Comparison of ENCODE assay signal across 8 cellular contexts in genomic region chr16:25012525-25012991, GRCh38. TPM values are rescaled to one million over a fixed set of nuclear protein-coding genes. Genes with fewer than 3 reads are reported as not detected.
DNase-seq lines count a peak whose midpoint lies in the region; ATAC-seq and TF ChIP-seq lines count a peak whose summit lies in the region.

No MANE protein-coding gene starts in this region.

- TF ChIP-seq CTCF in fibroblast of the aortic adventitia (IDR thresholded peaks at IDR 0.05; ENCODE audit: insufficient read depth, low read length), result no peak

- H3K36me3 Mint-ChIP-seq in T-helper 2 cell treated with Interferon-gamma antibody and Interleukin-4, amounts not matched to agents 5 μg/mL and 100 μg/mL, for 36 hours (ENCODE audit: low read depth), result peaks cover 35% of the 10 kb centered on the region
- peaks cover 56% of the 10 kb centered on the region for H3K36me3 Mint-ChIP-seq in stimulated activated naive CD8-positive, alpha-beta T cell treated with anti-CD3 and anti-CD28 coated beads, Interleukin-15, Interleukin-2, amounts not matched to agents 100 ng/mL and 50 ng/mL, for 24 hours (ENCODE audit: low read depth)

- ATAC-seq in GM19463 (IDR thresholded peaks at IDR 0.05; ENCODE audit: unreplicated experiment), result no peak

- H3K9me3 Mint-ChIP-seq in T-helper 2 cell treated with Interferon-gamma antibody and Interleukin-4, amounts not matched to agents 5 μg/mL and 100 μg/mL, for 36 hours, result no peaks in the 10 kb centered on the region
- H3K9me3 Mint-ChIP-seq in stimulated activated naive CD8-positive, alpha-beta T cell treated with anti-CD3 and anti-CD28 coated beads, Interleukin-15, Interleukin-2, amounts not matched to agents 100 ng/mL and 50 ng/mL, for 24 hours, result no peaks in the 10 kb centered on the region

- H3K4me1 Mint-ChIP-seq in T-helper 2 cell treated with Interferon-gamma antibody and Interleukin-4, amounts not matched to agents 5 μg/mL and 100 μg/mL, for 36 hours (ENCODE audit: low read depth), result peaks cover 62% of the 10 kb centered on the region
- H3K4me1 Mint-ChIP-seq in stimulated activated naive CD8-positive, alpha-beta T cell treated with anti-CD3 and anti-CD28 coated beads, Interleukin-15, Interleukin-2, amounts not matched to agents 100 ng/mL and 50 ng/mL, for 24 hours (ENCODE audit: low read depth), result peaks cover 87% of the 10 kb centered on the region

- peak overlapping the region; percentile 93 for H3K4me3 Mint-ChIP-seq in T-helper 2 cell treated with Interferon-gamma antibody and Interleukin-4, amounts not matched to agents 5 μg/mL and 100 μg/mL, for 36 hours
- H3K4me3 Mint-ChIP-seq in stimulated activated naive CD8-positive, alpha-beta T cell treated with anti-CD3 and anti-CD28 coated beads, Interleukin-15, Interleukin-2, amounts not matched to agents 100 ng/mL and 50 ng/mL, for 24 hours, result peak overlapping the region; percentile 98

- no peaks in the 10 kb centered on the region for H3K27me3 Mint-ChIP-seq in T-helper 2 cell treated with Interferon-gamma antibody and Interleukin-4, amounts not matched to agents 5 μg/mL and 100 μg/mL, for 36 hours (ENCODE audit: low read depth)
- no peaks in the 10 kb centered on the region for H3K27me3 Mint-ChIP-seq in stimulated activated naive CD8-positive, alpha-beta T cell treated with anti-CD3 and anti-CD28 coated beads, Interleukin-15, Interleukin-2, amounts not matched to agents 100 ng/mL and 50 ng/mL, for 24 hours

- no peak overlapping the region for H3K27ac Mint-ChIP-seq in T-helper 2 cell treated with Interferon-gamma antibody and Interleukin-4, amounts not matched to agents 5 μg/mL and 100 μg/mL, for 36 hours
- H3K27ac Mint-ChIP-seq in stimulated activated naive CD8-positive, alpha-beta T cell treated with anti-CD3 and anti-CD28 coated beads, Interleukin-15, Interleukin-2, amounts not matched to agents 100 ng/mL and 50 ng/mL, for 24 hours, result peak overlapping the region; percentile 88

- no peak for DNase-seq in T-helper 2 cell treated with Interferon-gamma antibody and Interleukin-4, amounts not matched to agents 5 μg/mL and 100 μg/mL, for 36 hours (ENCODE audit: low spot score)
- DNase-seq in T-helper 2 cell, result no peak
- peak; percentile 36 for DNase-seq in SIG-M5 (lab: John Stamatoyannopoulos, UW)
- DNase-seq in fibroblast of the aortic adventitia (ENCODE audit: low read depth), result peak; percentile 90
- DNase-seq in OCI-M2 (lab: John Stamatoyannopoulos, UW; ENCODE audit: unreplicated experiment), result no peak
- DNase-seq in HUDEP-2 (lab: John Stamatoyannopoulos, UW; ENCODE audit: unreplicated experiment in 76 of 76), result no peak

- H3K4me3 ChIP-seq in fibroblast of the aortic adventitia (ENCODE audit: low read depth, low read length), result peak overlapping the region; percentile 91

RNA-seq across cellular contexts. Expression of gene ARHGAP17, which starts 2.6 kb away (rescaled TPM):
- total RNA-seq in fibroblast of the aortic adventitia (ENCODE audit: low replicate concordance), result 54.0 and 72.9 TPM in 2 replicates

Comparison
In these comparisons a context has a peak if more than half of its experiments do, and no peak if none do; other contexts are left out.
1. DNase-seq: peak in SIG-M5 (single experiment) and fibroblast of the aortic adventitia (single experiment); none in T-helper 2 cell treated with Interferon-gamma antibody and Interleukin-4, amounts not matched to agents 5 μg/mL and 100 μg/mL, for 36 hours (single experiment), T-helper 2 cell (0 of 5), OCI-M2 (single experiment) and HUDEP-2 (0 of 76).